Comparison of ENCODE assay signal across 9 cellular contexts in the genomic region with DNA sequence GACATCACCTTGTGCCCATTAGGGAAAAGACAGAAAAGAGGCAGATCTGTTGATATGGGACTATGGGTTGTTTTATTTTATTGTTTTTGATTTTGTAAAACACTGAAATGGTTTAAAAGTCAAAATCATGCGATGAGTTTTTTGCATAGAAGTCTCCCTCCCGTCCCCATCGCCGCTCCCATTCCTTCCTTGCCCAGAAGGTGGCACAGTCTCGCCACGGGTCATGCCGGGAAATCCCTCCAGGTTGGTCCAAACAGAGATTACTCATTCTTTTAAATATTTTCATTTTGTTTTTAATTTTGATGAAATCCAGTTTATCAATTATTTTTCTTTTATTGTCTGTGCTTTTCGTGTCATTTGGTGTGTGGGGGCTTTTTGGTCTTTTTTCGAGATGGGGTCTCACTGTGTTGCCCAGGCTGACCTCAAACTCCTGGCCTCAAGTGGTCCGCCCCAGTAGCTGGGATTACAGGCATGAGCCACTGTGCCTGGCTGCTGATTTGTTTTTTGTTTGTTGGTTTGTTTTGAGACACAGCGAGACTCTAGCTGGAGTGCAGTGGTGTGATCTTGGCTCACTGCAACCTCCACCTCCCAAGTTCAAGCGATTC. TPM values are rescaled to one million over a fixed set of nuclear protein-coding genes. Genes with fewer than 3 reads are reported as not detected.
DNase-seq lines count a peak whose midpoint lies in the region; ATAC-seq and TF ChIP-seq lines count a peak whose summit lies in the region.
"Had no signal": no experiment of that assay in that cellular context is flagged by ENCODE, and none has a peak within 500 bp of the region (broad histone marks: within the 10 kb centered on the region; RNA-seq: fewer than 3 reads in every experiment).

No MANE protein-coding gene starts in this region.

- WGBS in upper lobe of left lung, 2 donors: 46 to 55% methylated on average over 12 of the region's 12 CpGs

- DNase-seq in cardiac muscle cell (ENCODE audit: low read depth in 1 of 2, low spot score in 1 of 2): peak; percentile 43 to 76
- DNase-seq in cardiac septum (ENCODE audit: low spot score): no peak
- peak; percentile 18 for DNase-seq in NCI-H1694 treated with DMSO at 0.1 percent for 48 hours (lab: John Stamatoyannopoulos, UW)
- DNase-seq in left lobe of liver (ENCODE audit: low spot score): no peak
- DNase-seq in upper lobe of left lung: peak in 1 of 2 donors; percentile 68
- DNase-seq in NK-92 treated with Interleukin-12 subunit alpha and Interleukin-12 subunit beta, amount 100 ng/mL, for 24 hours (lab: John Stamatoyannopoulos, UW): no peak

- H3K27ac ChIP-seq in cardiac muscle cell (no peak overlapping the region), upper lobe of left lung (no peak overlapping the region)

- no peak for TF ChIP-seq POLR2A in upper lobe of left lung (IDR thresholded peaks at IDR 0.05)

- H3K4me3 ChIP-seq in cardiac muscle cell: no peak overlapping the region
- no peak overlapping the region for H3K4me3 ChIP-seq in upper lobe of left lung

- no peak for TF ChIP-seq EP300 in upper lobe of left lung (IDR thresholded peaks at IDR 0.05)

- peaks cover 64% of the 10 kb centered on the region for H3K36me3 Mint-ChIP-seq in brain

- no peaks in the 10 kb centered on the region for H3K9me3 ChIP-seq in cardiac muscle cell (ENCODE audit: low read depth)
- no peaks in the 10 kb centered on the region for H3K9me3 ChIP-seq in upper lobe of left lung

- H3K4me3 Mint-ChIP-seq in brain: no peak overlapping the region
- H3K4me3 Mint-ChIP-seq: stimulated activated naive CD8-positive, alpha-beta T cell treated with anti-CD3 and anti-CD28 coated beads, Interleukin-15, amount 100 ng/mL, for 72 hours had no signal

- H3K4me1 ChIP-seq in cardiac muscle cell (ENCODE audit: low read depth) (no peaks in the 10 kb centered on the region), upper lobe of left lung (no peaks in the 10 kb centered on the region)

- ATAC-seq in left lobe of liver (peak; percentile 83), upper lobe of left lung (ENCODE audit: low FRiP score in 2 of 2) (peak in 1 of 2 donors; percentile 84), HG03469 (IDR thresholded peaks at IDR 0.05; ENCODE audit: unreplicated experiment) (no peak)
- ATAC-seq: stimulated activated naive CD8-positive, alpha-beta T cell treated with anti-CD3 and anti-CD28 coated beads, Interleukin-15, amount 100 ng/mL, for 72 hours had no signal

- H3K4me1 Mint-ChIP-seq in brain: peaks cover 17% of the 10 kb centered on the region
- H3K4me1 Mint-ChIP-seq: stimulated activated naive CD8-positive, alpha-beta T cell treated with anti-CD3 and anti-CD28 coated beads, Interleukin-15, amount 100 ng/mL, for 72 hours had no signal

- H3K27ac Mint-ChIP-seq in brain: peak overlapping the region in 3 of 5 experiments; percentile 4 to 73 (median 67)
- H3K27ac Mint-ChIP-seq: stimulated activated naive CD8-positive, alpha-beta T cell treated with anti-CD3 and anti-CD28 coated beads, Interleukin-15, amount 100 ng/mL, for 72 hours had no signal

- TF ChIP-seq CTCF in cardiac muscle cell (IDR thresholded peaks at IDR 0.05; ENCODE audit: low read depth, low read length) (peak; percentile 90), brain (conservative IDR thresholded peaks at IDR 0.05) (peak; percentile 81 to 82), upper lobe of left lung (IDR thresholded peaks at IDR 0.05) (peak; percentile 70 to 81 (median 76))

- peaks cover 0 to 4% (median 0%) of the 10 kb centered on the region in 5 experiments for H3K9me3 Mint-ChIP-seq in brain
- H3K9me3 Mint-ChIP-seq: stimulated activated naive CD8-positive, alpha-beta T cell treated with anti-CD3 and anti-CD28 coated beads, Interleukin-15, amount 100 ng/mL, for 72 hours had no signal

- H3K36me3 ChIP-seq in cardiac muscle cell (no peaks in the 10 kb centered on the region), upper lobe of left lung (peaks cover 0 to 14% (median 2%) of the 10 kb centered on the region in 4 donors)

- intact Hi-C loops in cardiac septum (cut with DNase I): loop anchor here (1.0 kb wide), 1 partner anchor 61 kb away; no protein-coding TSS in a partner anchor

- H3K27me3 ChIP-seq in cardiac muscle cell: no peaks in the 10 kb centered on the region
- H3K27me3 ChIP-seq in upper lobe of left lung: no peaks in the 10 kb centered on the region

- peaks cover 12% of the 10 kb centered on the region for H3K27me3 Mint-ChIP-seq in brain
- H3K27me3 Mint-ChIP-seq: stimulated activated naive CD8-positive, alpha-beta T cell treated with anti-CD3 and anti-CD28 coated beads, Interleukin-15, amount 100 ng/mL, for 72 hours had no signal

RNA-seq across cellular contexts. Expression of gene PGPEP1, which starts 9.2 kb away (rescaled TPM):
- total RNA-seq in cardiac muscle cell (19.6 and 19.7 TPM in 2 replicates), cardiac septum (45.5 TPM), left lobe of liver (62.4 TPM), upper lobe of left lung (10 to 100 TPM; 15.5 to 42.8 (median 28.1) TPM)
- polyA plus RNA-seq in cardiac muscle cell (12.9 and 14.0 TPM in 2 replicates), brain (ENCODE audit: insufficient read depth, low read depth, low replicate concordance) (30.4 TPM)

RNA-seq across cellular contexts. Expression of gene LSM4, which starts 26.8 kb away (rescaled TPM):
- total RNA-seq in cardiac muscle cell: 446 and 493 TPM in 2 replicates
- 418 and 422 TPM in 2 replicates for polyA plus RNA-seq in cardiac muscle cell
- 83.8 TPM for total RNA-seq in cardiac septum
- 231 TPM for polyA plus RNA-seq in brain (ENCODE audit: insufficient read depth, low read depth, low replicate concordance)
- 53.3 TPM for total RNA-seq in left lobe of liver
- 100 to 1,000 TPM in 4 of 6 donors, 10 to 100 TPM in 2; 39.8 to 147 (median 107) TPM for total RNA-seq in upper lobe of left lung

RNA-seq across cellular contexts. Expression of gene GDF15, which starts 36.3 kb away (rescaled TPM):
- total RNA-seq in cardiac muscle cell: 2.9 and 10.0 TPM in 2 replicates
- polyA plus RNA-seq in cardiac muscle cell: 2.4 and 8.2 TPM in 2 replicates
- total RNA-seq in cardiac septum: 4.3 TPM
- polyA plus RNA-seq in brain (ENCODE audit: insufficient read depth, low read depth, low replicate concordance): 5.2 TPM
- total RNA-seq in left lobe of liver: 3.2 TPM
- 100 to 1,000 TPM in 2 of 6 donors, 10 to 100 TPM in 4; 42.5 to 126 (median 68.7) TPM for total RNA-seq in upper lobe of left lung

RNA-seq across cellular contexts. Expression of gene LRRC25, which starts 47.8 kb away (rescaled TPM):
- 0.04 TPM in 1 of 2 replicates, not detected in the other for total RNA-seq in cardiac muscle cell
- polyA plus RNA-seq in cardiac muscle cell: not detected in 2 replicates
- total RNA-seq in cardiac septum: 2.5 TPM
- polyA plus RNA-seq in brain (ENCODE audit: insufficient read depth, low read depth, low replicate concordance): 0.83 TPM
- total RNA-seq in left lobe of liver: 2.2 TPM
- 10 to 100 TPM in 4 of 6 donors, 1 to 10 TPM in 2; 4.0 to 49.4 (median 24.0) TPM for total RNA-seq in upper lobe of left lung

Comparison
In these comparisons a context has a peak if more than half of its experiments do, and no peak if none do; other contexts are left out.
1. DNase-seq: peak in cardiac muscle cell (2 of 2) and NCI-H1694 treated with DMSO at 0.1 percent for 48 hours (single experiment); none in cardiac septum (single experiment), left lobe of liver (single experiment) and NK-92 treated with Interleukin-12 subunit alpha and Interleukin-12 subunit beta, amount 100 ng/mL, for 24 hours (single experiment).
2. Peak in every context shown above with its lines, with median percentiles within 50 percentile points of each other: CTCF ChIP-seq.